ENCODE assay signal across 17 cellular contexts in the genomic region with DNA sequence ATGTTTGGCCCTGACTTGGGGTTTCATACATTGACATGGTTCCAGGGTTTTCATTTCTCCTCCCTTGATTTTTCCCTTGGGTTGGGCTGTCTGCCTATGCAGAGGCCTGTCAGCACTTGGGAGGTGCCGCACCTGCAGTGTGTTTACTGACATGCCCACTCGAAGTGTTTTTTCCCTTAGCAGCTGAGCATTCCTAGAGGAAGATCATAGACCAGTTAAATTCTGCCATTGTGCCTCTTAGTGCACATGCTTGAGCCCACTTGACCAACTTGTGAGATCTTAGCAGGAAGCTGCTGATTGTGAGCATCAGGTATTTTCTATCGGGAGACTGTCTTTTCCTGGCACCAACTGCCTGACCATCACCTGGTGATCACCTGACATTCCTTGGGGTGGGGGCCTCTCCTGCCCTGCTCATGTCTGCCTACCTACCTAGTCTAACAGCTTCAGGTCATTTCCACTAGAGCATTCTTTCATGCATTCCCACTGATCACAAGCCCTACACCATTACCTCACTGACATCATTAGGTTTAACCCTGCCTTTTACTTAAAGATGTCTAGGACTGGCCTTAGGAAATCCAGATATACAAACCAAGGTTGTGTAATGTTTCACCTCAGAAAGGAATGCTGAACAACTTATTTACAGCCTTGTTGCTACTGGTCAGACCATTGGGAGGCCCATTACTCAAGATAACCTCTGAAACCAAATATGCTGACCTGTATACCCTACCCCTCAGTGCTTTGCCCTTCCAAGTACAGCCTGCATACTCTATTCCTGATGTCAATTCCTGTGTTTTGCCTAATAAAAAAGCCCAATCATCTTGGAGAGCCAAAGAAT.
DNase-seq lines count a peak whose midpoint lies in the region; TF ChIP-seq lines count a peak whose summit lies in the region.
"Had no signal": no experiment of that assay in that cellular context is flagged by ENCODE, and none has a peak within 500 bp of the region (broad histone marks: within the 10 kb centered on the region; RNA-seq: fewer than 3 reads in every experiment).

No MANE protein-coding gene starts in this region.

- no peaks in the 10 kb centered on the region for H3K79me2 ChIP-seq in neural cell (replicated peaks; ENCODE audit: insufficient read depth, low read length)

- H3K27ac ChIP-seq in neural cell (ENCODE audit: low read length), result peak overlapping the region; percentile 49

- no peak overlapping the region for H3K4me2 ChIP-seq in neural cell (ENCODE audit: low read length)
- H3K4me2 ChIP-seq: GM23338 had no signal

- TF ChIP-seq CTCF in fibroblast of pulmonary artery (IDR thresholded peaks at IDR 0.05; ENCODE audit: low read length, missing control alignments), result no peak
- no peak for TF ChIP-seq CTCF in neural cell (IDR thresholded peaks at IDR 0.05; ENCODE audit: poor library complexity, severe bottlenecking)

- H3K4me3 ChIP-seq in fibroblast of pulmonary artery (replicated peaks; ENCODE audit: low read depth, low read length) (no peak overlapping the region), neural cell (ENCODE audit: low read length) (peak overlapping the region; percentile 46)
- H3K4me3 ChIP-seq: GM23338 had no signal

- H3K36me3 ChIP-seq in neural cell (ENCODE audit: insufficient read depth, low read length), result no peaks in the 10 kb centered on the region

- no peaks in the 10 kb centered on the region for H3K9me3 ChIP-seq in neural cell (ENCODE audit: low read length)

- no peak for TF ChIP-seq RAD21 in neural cell (conservative IDR thresholded peaks at IDR 0.05)

- no peaks in the 10 kb centered on the region for H3K9me2 ChIP-seq in neural cell (ENCODE audit: insufficient read depth, low read length)

- no peaks in the 10 kb centered on the region for H3K27me3 ChIP-seq in neural cell (ENCODE audit: insufficient read depth, low read depth, low read length)

- no peak overlapping the region for H2AFZ ChIP-seq in neural cell (ENCODE audit: low read depth, low read length)
- H2AFZ ChIP-seq: GM23338 had no signal

- no peaks in the 10 kb centered on the region for H4K20me1 ChIP-seq in neural cell (ENCODE audit: insufficient read depth)

- H3K9ac ChIP-seq in neural cell (ENCODE audit: low read length), result no peak overlapping the region

- DNase-seq in DMS53 treated with DMSO at 0.1 percent for 48 hours (lab: John Stamatoyannopoulos, UW; ENCODE audit: unreplicated experiment) (peak; percentile 73), NCI-H187 treated with DMSO at 0.1 percent for 48 hours (lab: John Stamatoyannopoulos, UW) (peak; percentile 83), fibroblast of pulmonary artery (ENCODE audit: low read depth) (peak; percentile 27), GDM1 (lab: John Stamatoyannopoulos, UW) (no peak), EL (no peak)
- DNase-seq in stimulated activated naive CD4-positive, alpha-beta T cell (lab: John Stamatoyannopoulos, UW), result no peak
- DNase-seq: activated CD4-positive, alpha-beta T cell treated with anti-CD3 and anti-CD28 coated beads for 4 hours; activated CD8-positive, alpha-beta memory T cell treated with anti-CD3 and anti-CD28 coated beads, Interleukin-2, amount 10 ng/mL, durations not matched to agents 7 days and 5 days; activated naive CD8-positive, alpha-beta T cell treated with anti-CD3 and anti-CD28 coated beads, Interleukin-2, amount 50 U/mL, for 24 hours; CD8-positive, alpha-beta T cell; hippocampal formation; Kasumi-1; NCI-H1105 treated with DMSO at 0.1 percent for 48 hours; stimulated activated CD8-positive, alpha-beta memory T cell treated with anti-CD3 and anti-CD28 coated beads, Interleukin-4, amount 100 ng/mL, for 48 hours; T-cell had no signal

- TF ChIP-seq EP300 in neural cell (conservative IDR thresholded peaks at IDR 0.05; ENCODE audit: poor library complexity, severe bottlenecking), result no peak

- H3F3A ChIP-seq in neural cell (ENCODE audit: insufficient read depth, low read length, poor library complexity, severe bottlenecking), result no peaks in the 10 kb centered on the region

TF ChIP-seq in neural cell, 6 proteins besides CTCF, POLR2A, EP300 and RAD21:
- TF ChIP-seq REST (IDR thresholded peaks at IDR 0.05; ENCODE audit: borderline replicate concordance), result no peak
- TF ChIP-seq TAF1 (IDR thresholded peaks at IDR 0.05; ENCODE audit: low read depth), result no peak
- no peak for TF ChIP-seq EZH2 (IDR thresholded peaks at IDR 0.05; ENCODE audit: borderline replicate concordance, insufficient read depth, low read length, poor library complexity, severe bottlenecking)
- TF ChIP-seq SMC3 (conservative IDR thresholded peaks at IDR 0.05; ENCODE audit: poor library complexity), result no peak
- no peak for TF ChIP-seq MXI1 (conservative IDR thresholded peaks at IDR 0.05; ENCODE audit: poor library complexity, severe bottlenecking)
- no peak for TF ChIP-seq POLR2AphosphoS5 (IDR thresholded peaks at IDR 0.05)
TF ChIP-seq in neural cell: peak in this region for 0.

Comparison
In these comparisons a context has a peak if more than half of its experiments do, and no peak if none do; other contexts are left out.
1. DNase-seq: peak in DMS53 treated with DMSO at 0.1 percent for 48 hours (single experiment), NCI-H187 treated with DMSO at 0.1 percent for 48 hours (single experiment) and fibroblast of pulmonary artery (single experiment); none in GDM1 (single experiment), stimulated activated naive CD4-positive, alpha-beta T cell (0 of 6) and EL (single experiment).